ENCODE assay signal across 2 cellular contexts in genomic region chr6:75600694-75601265, GRCh38.
TF ChIP-seq lines count a peak whose summit lies in the region.

No MANE protein-coding gene starts in this region.

TF ChIP-seq in IMR-90, 13 proteins besides CTCF, POLR2A, EP300 and RAD21:
- TF ChIP-seq SMC3 (IDR thresholded peaks at IDR 0.05; ENCODE audit: low read depth, low read length) (no peak), MAFK (IDR thresholded peaks at IDR 0.05; ENCODE audit: low read depth, low read length) (no peak), MAZ (IDR thresholded peaks at IDR 0.05; ENCODE audit: borderline replicate concordance, low read depth, low read length) (no peak), RCOR1 (IDR thresholded peaks at IDR 0.05; ENCODE audit: insufficient replicate concordance, low read length) (no peak), NFE2L2 (IDR thresholded peaks at IDR 0.05; ENCODE audit: low read depth, low read length) (no peak), BHLHE40 (IDR thresholded peaks at IDR 0.05; ENCODE audit: low read depth, low read length) (no peak), CHD1 (IDR thresholded peaks at IDR 0.05; ENCODE audit: low read depth, low read length) (no peak), USF2 (IDR thresholded peaks at IDR 0.05; ENCODE audit: low read depth, low read length) (no peak), RFX5 (IDR thresholded peaks at IDR 0.05; ENCODE audit: low read depth, low read length) (no peak), FOS (IDR thresholded peaks at IDR 0.05; ENCODE audit: low read depth, low read length) (no peak), MXI1 (IDR thresholded peaks at IDR 0.05; ENCODE audit: borderline replicate concordance, low read depth, low read length) (no peak), CEBPB (IDR thresholded peaks at IDR 0.05; ENCODE audit: low read depth, low read length) (no peak), ELK1 (IDR thresholded peaks at IDR 0.05; ENCODE audit: borderline replicate concordance, low read depth, low read length) (no peak)

TF ChIP-seq in K562, 482 proteins besides CTCF, POLR2A, EP300 and RAD21:
- TF ChIP-seq ATF7 (IDR thresholded peaks at IDR 0.05) = peak; percentile 12; the same call in 1 of the 2 replicates
- no peak for TF ChIP-seq SRSF7 (optimal IDR thresholded peaks at IDR 0.05; ENCODE audit: low read depth, low read length)
- no peak for TF ChIP-seq NCOR1 (IDR thresholded peaks at IDR 0.05)
- no peak for TF ChIP-seq ZNF24 (IDR thresholded peaks at IDR 0.05)
- TF ChIP-seq CEBPZ (IDR thresholded peaks at IDR 0.05; ENCODE audit: borderline replicate concordance, low read depth, low read length) = no peak
- TF ChIP-seq MEIS2 (IDR thresholded peaks at IDR 0.05; ENCODE audit: partially characterized antibody) = peak; percentile 32
- no peak for TF ChIP-seq FOXM1 (IDR thresholded peaks at IDR 0.05; ENCODE audit: low read depth)
- no peak for TF ChIP-seq FOXM1 (CRISPR knock-in tag; IDR thresholded peaks at IDR 0.05; ENCODE audit: low read depth)
- no peak for TF ChIP-seq GTF3C2 (IDR thresholded peaks at IDR 0.05; ENCODE audit: borderline replicate concordance, extremely low read depth, insufficient read length)
- no peak for TF ChIP-seq MITF (IDR thresholded peaks at IDR 0.05)
- TF ChIP-seq ZBTB40 (IDR thresholded peaks at IDR 0.05) = 0 out of 2 replicates have a peak, but pooled peaks have one; percentile 20
- TF ChIP-seq ZBTB40 (CRISPR knock-in tag; IDR thresholded peaks at IDR 0.05) = no peak
- TF ChIP-seq TFAM (CRISPR knock-in tag; conservative IDR thresholded peaks at IDR 0.05) = no peak
- peak; percentile 94 for TF ChIP-seq ZNF232 (CRISPR knock-in tag; IDR thresholded peaks at IDR 0.05)
- TF ChIP-seq ZBTB33 (CRISPR knock-in tag; IDR thresholded peaks at IDR 0.05) = 0 out of 2 replicates have a peak, but pooled peaks have one; percentile 20
- no peak for TF ChIP-seq KLF10 (CRISPR knock-in tag; IDR thresholded peaks at IDR 0.05)
- no peak for TF ChIP-seq CBFB (CRISPR knock-in tag; IDR thresholded peaks at IDR 0.05)
- TF ChIP-seq CHD2 (IDR thresholded peaks at IDR 0.05; ENCODE audit: low read depth, low read length) = no peak
